In the genomic region with DNA sequence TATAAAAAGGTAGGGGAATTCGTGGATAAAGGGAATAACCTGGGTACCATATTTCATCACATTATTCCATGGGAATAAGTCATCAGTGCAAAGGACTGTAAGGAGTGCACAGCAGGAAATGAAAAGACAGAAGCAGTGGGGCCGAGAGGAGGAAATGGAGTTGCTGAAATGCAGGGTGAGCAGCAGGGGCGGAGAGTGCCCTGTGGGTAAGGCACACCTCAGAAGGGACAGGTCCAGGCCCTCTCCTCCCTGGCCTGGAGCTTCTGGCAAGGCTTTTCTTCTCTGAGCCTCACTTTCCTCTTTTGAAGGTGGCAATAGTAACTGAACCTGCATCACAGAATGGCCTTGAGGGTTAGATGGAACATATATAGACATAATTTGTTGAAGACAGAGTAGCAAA, we compare ENCODE assay signal across 15 cellular contexts. TPM values are rescaled to one million over a fixed set of nuclear protein-coding genes. Genes with fewer than 3 reads are reported as not detected.
A peak's percentile ranks its signal among the peaks of the same experiment; 100 is the strongest.
DNase-seq lines count a peak whose midpoint lies in the region; ATAC-seq and TF ChIP-seq lines count a peak whose summit lies in the region.
"Had no signal": no experiment of that assay in that cellular context is flagged by ENCODE, and none has a peak within 500 bp of the region (broad histone marks: within the 10 kb centered on the region; RNA-seq: fewer than 3 reads in every experiment).

No MANE protein-coding gene starts in this region.

- H3K27ac ChIP-seq in WERI-Rb-1 (no peak overlapping the region), tibial nerve (peak overlapping the region in 1 of 4 donors; percentile 54)
- H3K27ac ChIP-seq: A549, parathyroid adenoma, SJSA1, thyroid gland had no signal

- H3K36me3 Mint-ChIP-seq in activated CD8-positive, alpha-beta T cell treated with anti-CD3 and anti-CD28 coated beads for 36 hours (ENCODE audit: low read depth): peaks cover 59% of the 10 kb centered on the region
- peaks cover 45% of the 10 kb centered on the region for H3K36me3 Mint-ChIP-seq in stimulated activated memory B cell treated with anti-CD40 and anti-IgM and Interleukin-4, amounts not matched to agents 10 μg/mL and 1 μg/mL and 100 μg/mL, for 72 hours

- ATAC-seq in HG03432 (IDR thresholded peaks at IDR 0.05; ENCODE audit: unreplicated experiment): peak; percentile 18
- ATAC-seq in activated CD8-positive, alpha-beta T cell treated with anti-CD3 and anti-CD28 coated beads for 36 hours: no peak
- ATAC-seq in stimulated activated memory B cell treated with anti-CD40 and anti-IgM and Interleukin-4, amounts not matched to agents 10 μg/mL and 1 μg/mL and 100 μg/mL, for 72 hours: no peak
- ATAC-seq: A549; effector memory CD8-positive, alpha-beta T cell had no signal

- H3K4me3 Mint-ChIP-seq in activated CD8-positive, alpha-beta T cell treated with anti-CD3 and anti-CD28 coated beads for 36 hours: no peak overlapping the region
- H3K4me3 Mint-ChIP-seq in stimulated activated memory B cell treated with anti-CD40 and anti-IgM and Interleukin-4, amounts not matched to agents 10 μg/mL and 1 μg/mL and 100 μg/mL, for 72 hours: peak overlapping the region; percentile 56
- H3K4me3 Mint-ChIP-seq: activated T-cell treated with anti-CD3 and anti-CD28 coated beads, Interleukin-2, amount 50 U/mL, for 4 hours; effector memory CD8-positive, alpha-beta T cell had no signal

- peak; percentile 61 for DNase-seq in activated CD8-positive, alpha-beta memory T cell treated with anti-CD3 and anti-CD28 coated beads, Interleukin-2, amount 50 U/mL, for 48 hours
- no peak for DNase-seq in activated CD8-positive, alpha-beta memory T cell treated with anti-CD3 and anti-CD28 coated beads, Interleukin-2, amount 50 U/mL, for 4 hours
- DNase-seq in activated CD8-positive, alpha-beta T cell treated with anti-CD3 and anti-CD28 coated beads for 36 hours: peak; percentile 55
- no peak for DNase-seq in KG1 (lab: John Stamatoyannopoulos, UW)
- DNase-seq in WERI-Rb-1: no peak
- DNase-seq in tibial nerve (ENCODE audit: low spot score in 2 of 2): no peak
- DNase-seq: activated T-cell treated with anti-CD3 and anti-CD28 coated beads, Interleukin-2, amount 50 U/mL, for 4 hours; thyroid gland had no signal

- H3K27me3 ChIP-seq in WERI-Rb-1 (ENCODE audit: insufficient read depth, low read depth, severe bottlenecking) (no peaks in the 10 kb centered on the region), tibial nerve (no peaks in the 10 kb centered on the region)
- H3K27me3 ChIP-seq: thyroid gland had no signal

- H3K9me3 ChIP-seq in WERI-Rb-1 (ENCODE audit: severe bottlenecking) (no peaks in the 10 kb centered on the region), tibial nerve (no peaks in the 10 kb centered on the region)
- H3K9me3 ChIP-seq: A549, SJSA1, thyroid gland had no signal

- no peak for TF ChIP-seq CTCF in activated CD8-positive, alpha-beta T cell treated with anti-CD3 and anti-CD28 coated beads for 36 hours (IDR thresholded peaks at IDR 0.05)
- TF ChIP-seq CTCF in WERI-Rb-1 (IDR thresholded peaks at IDR 0.05; ENCODE audit: low read depth, low read length) (no peak), tibial nerve (IDR thresholded peaks at IDR 0.05) (no peak)

- peaks cover 68% of the 10 kb centered on the region for H3K4me1 Mint-ChIP-seq in activated CD8-positive, alpha-beta T cell treated with anti-CD3 and anti-CD28 coated beads for 36 hours (ENCODE audit: low read depth)
- H3K4me1 Mint-ChIP-seq in stimulated activated memory B cell treated with anti-CD40 and anti-IgM and Interleukin-4, amounts not matched to agents 10 μg/mL and 1 μg/mL and 100 μg/mL, for 72 hours: peaks cover 64% of the 10 kb centered on the region

- no peaks in the 10 kb centered on the region for H3K9me3 Mint-ChIP-seq in activated CD8-positive, alpha-beta T cell treated with anti-CD3 and anti-CD28 coated beads for 36 hours
- H3K9me3 Mint-ChIP-seq in stimulated activated memory B cell treated with anti-CD40 and anti-IgM and Interleukin-4, amounts not matched to agents 10 μg/mL and 1 μg/mL and 100 μg/mL, for 72 hours: no peaks in the 10 kb centered on the region
- H3K9me3 Mint-ChIP-seq: activated T-cell treated with anti-CD3 and anti-CD28 coated beads, Interleukin-2, amount 50 U/mL, for 4 hours; effector memory CD8-positive, alpha-beta T cell had no signal

- no peak for TF ChIP-seq EP300 in tibial nerve (IDR thresholded peaks at IDR 0.05)

- H3K4me1 ChIP-seq in tibial nerve: peaks cover 0 to 13% (median 0%) of the 10 kb centered on the region in 4 donors
- H3K4me1 ChIP-seq: A549, SJSA1 had no signal

- no peak for TF ChIP-seq POLR2A in tibial nerve (IDR thresholded peaks at IDR 0.05)

- WGBS in tibial nerve, 2 donors: 52 to 60% methylated on average over 3 of the region's 3 CpGs

- CTCF ChIA-PET in activated CD8-positive, alpha-beta T cell treated with anti-CD3 and anti-CD28 coated beads for 36 hours (lab: Charles Lee): interaction anchor here (1.4 to 6.4 kb wide), 9 partner anchors 11 to 86 kb away, joined by 4 to 37 read pairs (median 5); no protein-coding TSS in a partner anchor

- intact Hi-C loops in activated CD8-positive, alpha-beta T cell treated with anti-CD3 and anti-CD28 coated beads for 36 hours (cut with micrococcal nuclease): loop anchor here (2.0 to 5.0 kb wide), 2 partner anchors 14 to 37 kb away; no protein-coding TSS in a partner anchor

- POLR2A ChIA-PET in activated CD8-positive, alpha-beta T cell treated with anti-CD3 and anti-CD28 coated beads for 36 hours (lab: Charles Lee): interaction anchor here (1.0 to 30.3 kb wide), 6 partner anchors 8 to 121 kb away, joined by 3 to 1646 read pairs (median 8); no protein-coding TSS in a partner anchor

- no peaks in the 10 kb centered on the region for H3K27me3 Mint-ChIP-seq in activated CD8-positive, alpha-beta T cell treated with anti-CD3 and anti-CD28 coated beads for 36 hours
- H3K27me3 Mint-ChIP-seq in stimulated activated memory B cell treated with anti-CD40 and anti-IgM and Interleukin-4, amounts not matched to agents 10 μg/mL and 1 μg/mL and 100 μg/mL, for 72 hours: no peaks in the 10 kb centered on the region
- H3K27me3 Mint-ChIP-seq: effector memory CD8-positive, alpha-beta T cell had no signal

- no peaks in the 10 kb centered on the region for H3K36me3 ChIP-seq in WERI-Rb-1
- H3K36me3 ChIP-seq in tibial nerve: no peaks in the 10 kb centered on the region
- H3K36me3 ChIP-seq: SJSA1, thyroid gland had no signal

- H3K4me3 ChIP-seq in WERI-Rb-1 (ENCODE audit: low read depth, low read length) (no peak overlapping the region), tibial nerve (no peak overlapping the region)
- H3K4me3 ChIP-seq: A549, SJSA1, thyroid gland had no signal

- H3K27ac Mint-ChIP-seq in activated CD8-positive, alpha-beta T cell treated with anti-CD3 and anti-CD28 coated beads for 36 hours: no peak overlapping the region
- peak overlapping the region; percentile 88 for H3K27ac Mint-ChIP-seq in stimulated activated memory B cell treated with anti-CD40 and anti-IgM and Interleukin-4, amounts not matched to agents 10 μg/mL and 1 μg/mL and 100 μg/mL, for 72 hours
- H3K27ac Mint-ChIP-seq: effector memory CD8-positive, alpha-beta T cell had no signal

RNA-seq across cellular contexts. Expression of a gene that starts 26.2 kb away (rescaled TPM):
- 100 to 1,000 TPM; 277 to 295 TPM for total RNA-seq in activated CD8-positive, alpha-beta T cell treated with anti-CD3 and anti-CD28 coated beads for 36 hours
- 10 to 100 TPM in 3 of 4 donors, 1 to 10 TPM in 1; 9.6 to 32.1 (median 20.7) TPM for total RNA-seq in tibial nerve
- total RNA-seq: LHCN-M2, SJSA1 had no signal

Comparison
In these comparisons a context has a peak if more than half of its experiments do, and no peak if none do; other contexts are left out.
1. DNase-seq: peak in activated CD8-positive, alpha-beta memory T cell treated with anti-CD3 and anti-CD28 coated beads, Interleukin-2, amount 50 U/mL, for 48 hours (single experiment) and activated CD8-positive, alpha-beta T cell treated with anti-CD3 and anti-CD28 coated beads for 36 hours (single experiment); none in activated CD8-positive, alpha-beta memory T cell treated with anti-CD3 and anti-CD28 coated beads, Interleukin-2, amount 50 U/mL, for 4 hours (single experiment), KG1 (single experiment), WERI-Rb-1 (single experiment) and tibial nerve (0 of 2).
2. RNA of a gene that starts 26.2 kb away (total RNA-seq): 277 to 295 TPM in activated CD8-positive, alpha-beta T cell treated with anti-CD3 and anti-CD28 coated beads for 36 hours; 9.6 to 32.1 TPM in tibial nerve; every median in the first group is over 4 times any median in the second.